In genomic region chr9:91362212-91362611, GRCh38 we compare ENCODE assay signal across 8 cellular contexts. TPM values are rescaled to one million over a fixed set of nuclear protein-coding genes. Genes with fewer than 3 reads are reported as not detected.
DNase-seq lines count a peak whose midpoint lies in the region; ATAC-seq and TF ChIP-seq lines count a peak whose summit lies in the region.

No MANE protein-coding gene starts in this region.

- TF ChIP-seq POLR2A in adrenal gland (IDR thresholded peaks at IDR 0.05): no peak

- DNase-seq in HFFc6 (no peak), adrenal gland (no peak), mesothelial cell of epicardium (ENCODE audit: low spot score in 2 of 2, unreplicated experiment in 2 of 2) (no peak), hypothalamus (lab: John Stamatoyannopoulos, UW) (no peak), posterior cingulate gyrus (no peak), SW 1271 (lab: John Stamatoyannopoulos, UW) (no peak)

- TF ChIP-seq CTCF in 22Rv1 (IDR thresholded peaks at IDR 0.05) (no peak), HFFc6 (IDR thresholded peaks at IDR 0.05) (no peak), adrenal gland (IDR thresholded peaks at IDR 0.05) (no peak), mesothelial cell of epicardium (IDR thresholded peaks at IDR 0.05; ENCODE audit: unreplicated experiment) (no peak)

- no peaks in the 10 kb centered on the region for H3K9me3 Mint-ChIP-seq in HFFc6
- no peaks in the 10 kb centered on the region for H3K9me3 Mint-ChIP-seq in mesothelial cell of epicardium

- H3K4me1 Mint-ChIP-seq in HFFc6 (ENCODE audit: low read depth) (peaks cover 35% of the 10 kb centered on the region), mesothelial cell of epicardium (peaks cover 23% of the 10 kb centered on the region)

- H3K4me3 Mint-ChIP-seq in HFFc6: peak overlapping the region; percentile 80
- H3K4me3 Mint-ChIP-seq in mesothelial cell of epicardium: peak overlapping the region; percentile 84

- peak overlapping the region; percentile 66 for H3K27ac ChIP-seq in 22Rv1
- peak overlapping the region in 3 of 5 donors; percentile 86 to 92 (median 90) for H3K27ac ChIP-seq in adrenal gland

- peak overlapping the region in 2 of 4 donors; percentile 89 to 95 for H3K4me3 ChIP-seq in adrenal gland

- H3K36me3 Mint-ChIP-seq in HFFc6 (ENCODE audit: low read depth) (0 out of 2 replicates have a peak, but pooled peaks cover 10% of the 10 kb centered on the region), mesothelial cell of epicardium (no peaks in the 10 kb centered on the region)

- H3K4me1 ChIP-seq in adrenal gland (replicated peaks in 1 of 2): peaks cover 10 to 33% of the 10 kb centered on the region in 2 donors

- ATAC-seq in HG02610 (IDR thresholded peaks at IDR 0.05; ENCODE audit: unreplicated experiment): no peak

- intact Hi-C loops in adrenal gland (cut with DNase I) (loop anchor here in 1 of 2 donors (10.0 kb wide), 1 partner anchor 63 kb away; the partner anchor contains the start of gene NFIL3), posterior cingulate gyrus (cut with DNase I) (loop anchor here (2.0 to 5.0 kb wide), 2 partner anchors 61 to 165 kb away; partner anchors contain the start of gene NFIL3)

- no peaks in the 10 kb centered on the region for H3K9me3 ChIP-seq in adrenal gland (replicated peaks in 1 of 3)

- no peaks in the 10 kb centered on the region; the same call in 1 of the 2 replicates for H3K27me3 Mint-ChIP-seq in HFFc6 (ENCODE audit: insufficient read depth)
- H3K27me3 Mint-ChIP-seq in mesothelial cell of epicardium (ENCODE audit: low read depth): no peaks in the 10 kb centered on the region

- no peaks in the 10 kb centered on the region for H3K36me3 ChIP-seq in adrenal gland (replicated peaks in 1 of 2)

- peak overlapping the region; percentile 33 for H3K27ac Mint-ChIP-seq in HFFc6
- peak overlapping the region; percentile 90 for H3K27ac Mint-ChIP-seq in mesothelial cell of epicardium

- WGBS in adrenal gland, 4 donors: 66 to 72% (median 69%) methylated on average over 11 of the region's 11 CpGs

- H3K27me3 ChIP-seq in adrenal gland: no peaks in the 10 kb centered on the region

RNA-seq across cellular contexts. Expression of gene AUH, which starts 0.5 kb away (rescaled TPM):
- 10 to 100 TPM in 4 of 6 experiments, 1 to 10 TPM in 2; 9.8 to 11.3 (median 10.6) TPM for total RNA-seq in HFFc6 (2021; fragmentation: NEBNext Ultra II Directional; extraction: Animal tissue kit (Norgen Biotek cat#: 25700))
- total RNA-seq in adrenal gland: 100 to 1,000 TPM in 3 of 8 donors, 10 to 100 TPM in 5; 45.0 to 158 (median 84.1) TPM
- 10 to 100 TPM; 41.9 to 58.0 (median 45.7) TPM for polyA plus RNA-seq in adrenal gland
- 23.7 to 24.8 TPM (median 24.1 TPM) in 3 replicates for total RNA-seq in mesothelial cell of epicardium
